Comparison of ENCODE assay signal across 15 cellular contexts in the genomic region with DNA sequence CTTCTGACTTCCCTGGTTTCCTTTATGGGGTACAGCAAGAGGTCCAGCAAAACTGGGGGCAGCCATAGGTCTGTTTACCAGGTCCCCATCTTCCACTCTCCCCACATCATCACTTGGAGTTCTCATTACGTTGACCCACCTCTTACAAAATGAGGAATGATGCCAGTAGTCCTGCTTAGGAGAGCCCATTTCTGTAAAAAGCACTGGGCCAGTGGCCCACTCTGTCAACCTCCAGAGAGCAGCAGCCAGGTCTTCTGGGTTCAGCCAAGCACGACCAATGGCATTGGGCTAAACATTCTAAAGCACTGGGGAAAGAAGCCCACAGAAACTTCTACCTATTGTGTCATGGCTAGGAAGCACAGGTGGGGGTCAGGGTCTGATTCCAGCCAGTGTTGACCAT. TPM values are rescaled to one million over a fixed set of nuclear protein-coding genes. Genes with fewer than 3 reads are reported as not detected.
A peak's percentile ranks its signal among the peaks of the same experiment; 100 is the strongest.
DNase-seq lines count a peak whose midpoint lies in the region; ATAC-seq and TF ChIP-seq lines count a peak whose summit lies in the region.
"Had no signal": no experiment of that assay in that cellular context is flagged by ENCODE, and none has a peak within 500 bp of the region (broad histone marks: within the 10 kb centered on the region; RNA-seq: fewer than 3 reads in every experiment).

No MANE protein-coding gene starts in this region.

- no peaks in the 10 kb centered on the region for H3K79me2 ChIP-seq in osteoblast (ENCODE audit: insufficient read depth, low read length)

- POLR2A ChIA-PET in CD4-positive, alpha-beta memory T cell (lab: Charles Lee; ENCODE audit: partially characterized antibody): no interaction called here

- peaks cover 2% of the 10 kb centered on the region for H4K20me1 ChIP-seq in osteoblast (ENCODE audit: insufficient read depth, low read length)

- intact Hi-C loops in CD4-positive, alpha-beta memory T cell (cut with micrococcal nuclease): no loop called here
- intact Hi-C loops in Right ventricle myocardium inferior (cut with DNase I): no loop called here

- H3K27ac Mint-ChIP-seq in CD4-positive, alpha-beta memory T cell: peak overlapping the region in 6 of 7 donors; percentile 13 to 92 (median 79)
- peak overlapping the region; percentile 96 to 98 (median 97) for H3K27ac Mint-ChIP-seq in IgD-negative memory B cell
- peak overlapping the region; percentile 88 for H3K27ac Mint-ChIP-seq in activated T-helper 17 cell treated with anti-CD3 and anti-CD28 coated beads, Interleukin-2, amount 50 U/mL, for 72 hours

- no peaks in the 10 kb centered on the region for H3K9me3 Mint-ChIP-seq in CD4-positive, alpha-beta memory T cell
- H3K9me3 Mint-ChIP-seq in IgD-negative memory B cell: no peaks in the 10 kb centered on the region
- H3K9me3 Mint-ChIP-seq in activated T-helper 17 cell treated with anti-CD3 and anti-CD28 coated beads, Interleukin-2, amount 50 U/mL, for 72 hours: no peaks in the 10 kb centered on the region

- H3K27me3 ChIP-seq in CD4-positive, alpha-beta memory T cell (ENCODE audit: insufficient read depth, low read length): no peaks in the 10 kb centered on the region
- peaks cover 4% of the 10 kb centered on the region for H3K27me3 ChIP-seq in osteoblast (ENCODE audit: insufficient read depth, low read length)

- DNase-seq in CD4-positive, alpha-beta memory T cell: no peak
- DNase-seq in osteoblast (ENCODE audit: insufficient read length, low spot score, missing footprints) (peak; percentile 69), superior temporal gyrus (ENCODE audit: extremely low spot score) (no peak), Right ventricle myocardium inferior (ENCODE audit: missing footprints) (no peak)
- DNase-seq: C1 segment of cervical spinal cord, DND-41, MV-4-11, NCI-H1694 treated with DMSO at 0.1 percent for 48 hours, PC-9 had no signal

- peaks cover 31% of the 10 kb centered on the region for H3K36me3 ChIP-seq in CD4-positive, alpha-beta memory T cell (ENCODE audit: insufficient read depth, low read length)
- H3K36me3 ChIP-seq in osteoblast (ENCODE audit: insufficient read depth, low read length): no peaks in the 10 kb centered on the region

- peak overlapping the region in 1 of 8 donors; percentile 42 for H3K4me3 Mint-ChIP-seq in CD4-positive, alpha-beta memory T cell
- peak overlapping the region in 3 of 4 donors; percentile 69 to 92 (median 92) for H3K4me3 Mint-ChIP-seq in IgD-negative memory B cell
- H3K4me3 Mint-ChIP-seq in activated T-helper 17 cell treated with anti-CD3 and anti-CD28 coated beads, Interleukin-2, amount 50 U/mL, for 72 hours: peak overlapping the region; percentile 90

- H3K4me3 ChIP-seq in CD4-positive, alpha-beta memory T cell (ENCODE audit: low read length in 2 of 2): no peak overlapping the region
- no peak overlapping the region for H3K4me3 ChIP-seq in osteoblast (ENCODE audit: insufficient read depth, low read length)
- H3K4me3 ChIP-seq: K562, PC-9 had no signal

- H3K27me3 Mint-ChIP-seq in CD4-positive, alpha-beta memory T cell: no peaks in the 10 kb centered on the region
- H3K27me3 Mint-ChIP-seq in IgD-negative memory B cell: no peaks in the 10 kb centered on the region
- no peaks in the 10 kb centered on the region for H3K27me3 Mint-ChIP-seq in activated T-helper 17 cell treated with anti-CD3 and anti-CD28 coated beads, Interleukin-2, amount 50 U/mL, for 72 hours

- peaks cover 90% of the 10 kb centered on the region for H3K4me1 ChIP-seq in CD4-positive, alpha-beta memory T cell (ENCODE audit: insufficient read depth, low read length)
- no peaks in the 10 kb centered on the region for H3K4me1 ChIP-seq in osteoblast (ENCODE audit: insufficient read depth, low read length)

- no peak overlapping the region for H3K27ac ChIP-seq in CD4-positive, alpha-beta memory T cell (ENCODE audit: low read depth, low read length)
- H3K27ac ChIP-seq in osteoblast (ENCODE audit: low read depth, low read length): no peak overlapping the region
- H3K27ac ChIP-seq: PC-9, RWPE1 had no signal

- no peak for TF ChIP-seq CTCF in osteoblast (IDR thresholded peaks at IDR 0.05; ENCODE audit: extremely low read depth, low read depth, low read length)

- no peak overlapping the region for H3K4me2 ChIP-seq in osteoblast (ENCODE audit: insufficient read depth, low read length)
- H3K4me2 ChIP-seq: PC-9 had no signal

- peaks cover 45 to 84% (median 69%) of the 10 kb centered on the region in 4 donors for H3K4me1 Mint-ChIP-seq in CD4-positive, alpha-beta memory T cell
- H3K4me1 Mint-ChIP-seq in IgD-negative memory B cell: peaks cover 57 to 69% (median 66%) of the 10 kb centered on the region in 3 donors
- peaks cover 41% of the 10 kb centered on the region for H3K4me1 Mint-ChIP-seq in activated T-helper 17 cell treated with anti-CD3 and anti-CD28 coated beads, Interleukin-2, amount 50 U/mL, for 72 hours

- H3K9me3 ChIP-seq in CD4-positive, alpha-beta memory T cell (ENCODE audit: control insufficient read depth in 1 of 2, low read length in 2 of 2): no peaks in the 10 kb centered on the region
- H3K9me3 ChIP-seq in osteoblast (ENCODE audit: low read depth, low read length): no peaks in the 10 kb centered on the region

- H2AFZ ChIP-seq in osteoblast (ENCODE audit: low read length): no peak overlapping the region
- H2AFZ ChIP-seq: PC-9 had no signal

- no peak for ATAC-seq in activated T-helper 17 cell treated with anti-CD3 and anti-CD28 coated beads, Interleukin-2, amount 50 U/mL, for 72 hours (replicated peaks)
- ATAC-seq in Right ventricle myocardium inferior: no peak
- no peak for ATAC-seq in GM21723 (IDR thresholded peaks at IDR 0.05; ENCODE audit: unreplicated experiment)
- ATAC-seq in GM21360 (IDR thresholded peaks at IDR 0.05; ENCODE audit: unreplicated experiment): no peak
- ATAC-seq: K562 had no signal

- CTCF ChIA-PET in CD4-positive, alpha-beta memory T cell (lab: Charles Lee; ENCODE audit: partially characterized antibody): no interaction called here

- peaks cover 41 to 67% of the 10 kb centered on the region in 2 donors for H3K36me3 Mint-ChIP-seq in CD4-positive, alpha-beta memory T cell
- peaks cover 13% of the 10 kb centered on the region for H3K36me3 Mint-ChIP-seq in IgD-negative memory B cell
- peaks cover 100% of the 10 kb centered on the region for H3K36me3 Mint-ChIP-seq in activated T-helper 17 cell treated with anti-CD3 and anti-CD28 coated beads, Interleukin-2, amount 50 U/mL, for 72 hours (ENCODE audit: low read depth)

RNA-seq across cellular contexts. Expression of gene ZC3H12D, which starts 13.9 kb away (rescaled TPM):
- total RNA-seq in CD4-positive, alpha-beta memory T cell: 100 to 1,000 TPM in 1 of 2 experiments, 10 to 100 TPM in 1; 91.5 to 106 TPM
- 1 to 10 TPM; 3.1 to 9.8 TPM for polyA plus RNA-seq in CD4-positive, alpha-beta memory T cell
- polyA plus RNA-seq in IgD-negative memory B cell: 8.2 TPM
- 100 to 1,000 TPM; 117 to 254 TPM for total RNA-seq in activated T-helper 17 cell treated with anti-CD3 and anti-CD28 coated beads, Interleukin-2, amount 50 U/mL, for 72 hours
- total RNA-seq in osteoblast (under 0.01 and 0.29 TPM in 2 replicates), Right ventricle myocardium inferior (0.51 TPM)
- total RNA-seq: PC-9 had no signal

Comparison
In these comparisons a context has a peak if more than half of its experiments do, and no peak if none do; other contexts are left out.
1. RNA of gene ZC3H12D, which starts 13.9 kb away (total RNA-seq): 117 to 254 TPM in activated T-helper 17 cell treated with anti-CD3 and anti-CD28 coated beads, Interleukin-2, amount 50 U/mL, for 72 hours and 91.5 to 106 TPM in CD4-positive, alpha-beta memory T cell; 0.51 TPM in Right ventricle myocardium inferior (single experiment) and under 0.01 to 0.29 TPM in osteoblast; every median in the first group is over 10 times any median in the second.
2. Peak in every context shown above with its lines, with median percentiles within 50 percentile points of each other: H3K27ac Mint-ChIP-seq.